In genomic region chr11:120288021-120288420, GRCh38 we compare ENCODE assay signal across 34 cellular contexts. TPM values are rescaled to one million over a fixed set of nuclear protein-coding genes. Genes with fewer than 3 reads are reported as not detected.
"Had no signal": no experiment of that assay in that cellular context is flagged by ENCODE, and none has a peak within 500 bp of the region (broad histone marks: within the 10 kb centered on the region; RNA-seq: fewer than 3 reads in every experiment).

No MANE protein-coding gene starts in this region.

- H3K4me3 Mint-ChIP-seq: activated CD4-positive, alpha-beta memory T cell treated with anti-CD3 and anti-CD28 coated beads, Interleukin-2, amount 10 ng/mL, durations not matched to agents 7 days and 5 days; activated CD4-positive, alpha-beta T cell treated with anti-CD3 and anti-CD28 coated beads, Interleukin-2, amount 10 ng/mL, durations not matched to agents 7 days and 5 days; activated naive CD4-positive, alpha-beta T cell treated with anti-CD3 and anti-CD28 coated beads, Interleukin-2, amount 10 ng/mL, durations not matched to agents 7 days and 5 days; activated naive CD8-positive, alpha-beta T cell treated with anti-CD3 and anti-CD28 coated beads, Interleukin-2, amount 10 ng/mL, durations not matched to agents 7 days and 5 days; activated T-cell treated with anti-CD3 and anti-CD28 coated beads, Interleukin-2, amount 50 U/mL, for 24 hours; activated T-cell treated with anti-CD3 and anti-CD28 coated beads, Interleukin-2, amount 50 U/mL, for 72 hours; brain; central memory CD8-positive, alpha-beta T cell; dendritic cell treated with granulocyte-macrophage colony-stimulating factor and Interleukin-4, amounts not matched to agents 40 ng/mL and 50 ng/mL, for 4 days; endodermal cell; T-helper 17 cell; T-helper 2 cell treated with Interferon-gamma antibody and Interleukin-4, amounts not matched to agents 5 μg/mL and 100 μg/mL, for 36 hours had no signal

- H3K27me3 ChIP-seq: ascending aorta, breast epithelium had no signal

- H3K36me3 ChIP-seq: ascending aorta, breast epithelium, esophagus muscularis mucosa, gastroesophageal sphincter, heart right ventricle had no signal

- H3K36me3 Mint-ChIP-seq: activated naive CD4-positive, alpha-beta T cell treated with anti-CD3 and anti-CD28 coated beads, Interleukin-2, amount 10 ng/mL, durations not matched to agents 7 days and 5 days; activated naive CD4-positive, alpha-beta T cell treated with anti-CD3 and anti-CD28 coated beads, Interleukin-2, amount 50 U/mL, for 72 hours; activated naive CD8-positive, alpha-beta T cell treated with anti-CD3 and anti-CD28 coated beads, Interleukin-2, amount 10 ng/mL, durations not matched to agents 7 days and 5 days; brain had no signal

- H3K27ac Mint-ChIP-seq: activated CD4-positive, alpha-beta memory T cell treated with anti-CD3 and anti-CD28 coated beads, Interleukin-2, amount 10 ng/mL, durations not matched to agents 7 days and 5 days; activated CD4-positive, alpha-beta T cell treated with anti-CD3 and anti-CD28 coated beads, Interleukin-2, amount 10 ng/mL, durations not matched to agents 7 days and 5 days; activated naive CD4-positive, alpha-beta T cell treated with anti-CD3 and anti-CD28 coated beads, Interleukin-2, amount 10 ng/mL, durations not matched to agents 7 days and 5 days; activated naive CD4-positive, alpha-beta T cell treated with anti-CD3 and anti-CD28 coated beads, Interleukin-2, amount 50 U/mL, for 72 hours; activated naive CD8-positive, alpha-beta T cell treated with anti-CD3 and anti-CD28 coated beads, Interleukin-2, amount 10 ng/mL, durations not matched to agents 7 days and 5 days; activated T-cell treated with anti-CD3 and anti-CD28 coated beads, Interleukin-2, amount 50 U/mL, for 24 hours; activated T-cell treated with anti-CD3 and anti-CD28 coated beads, Interleukin-2, amount 50 U/mL, for 72 hours; brain; dendritic cell treated with granulocyte-macrophage colony-stimulating factor and Interleukin-4, amounts not matched to agents 40 ng/mL and 50 ng/mL, for 4 days; endodermal cell; T-helper 17 cell; T-helper 2 cell treated with Interferon-gamma antibody and Interleukin-4, amounts not matched to agents 5 μg/mL and 100 μg/mL, for 36 hours had no signal

- H3K4me1 ChIP-seq: ascending aorta, breast epithelium, esophagus muscularis mucosa, gastroesophageal sphincter, heart right ventricle had no signal

- H3K9me3 Mint-ChIP-seq: activated CD4-positive, alpha-beta memory T cell treated with anti-CD3 and anti-CD28 coated beads, Interleukin-2, amount 10 ng/mL, durations not matched to agents 7 days and 5 days; activated CD4-positive, alpha-beta T cell treated with anti-CD3 and anti-CD28 coated beads, Interleukin-2, amount 10 ng/mL, durations not matched to agents 7 days and 5 days; activated naive CD4-positive, alpha-beta T cell treated with anti-CD3 and anti-CD28 coated beads, Interleukin-2, amount 10 ng/mL, durations not matched to agents 7 days and 5 days; activated naive CD4-positive, alpha-beta T cell treated with anti-CD3 and anti-CD28 coated beads, Interleukin-2, amount 50 U/mL, for 72 hours; activated naive CD8-positive, alpha-beta T cell treated with anti-CD3 and anti-CD28 coated beads, Interleukin-2, amount 10 ng/mL, durations not matched to agents 7 days and 5 days; activated T-cell treated with anti-CD3 and anti-CD28 coated beads, Interleukin-2, amount 50 U/mL, for 24 hours; activated T-cell treated with anti-CD3 and anti-CD28 coated beads, Interleukin-2, amount 50 U/mL, for 72 hours; brain; central memory CD8-positive, alpha-beta T cell; dendritic cell treated with granulocyte-macrophage colony-stimulating factor and Interleukin-4, amounts not matched to agents 40 ng/mL and 50 ng/mL, for 4 days; endodermal cell; T-helper 2 cell treated with Interferon-gamma antibody and Interleukin-4, amounts not matched to agents 5 μg/mL and 100 μg/mL, for 36 hours had no signal

- H3K4me1 Mint-ChIP-seq: activated CD4-positive, alpha-beta memory T cell treated with anti-CD3 and anti-CD28 coated beads, Interleukin-2, amount 10 ng/mL, durations not matched to agents 7 days and 5 days; activated CD4-positive, alpha-beta T cell treated with anti-CD3 and anti-CD28 coated beads, Interleukin-2, amount 10 ng/mL, durations not matched to agents 7 days and 5 days; activated naive CD4-positive, alpha-beta T cell treated with anti-CD3 and anti-CD28 coated beads, Interleukin-2, amount 10 ng/mL, durations not matched to agents 7 days and 5 days; brain; central memory CD8-positive, alpha-beta T cell; endodermal cell had no signal

- H3K27ac ChIP-seq: ascending aorta, breast epithelium, coronary artery, dorsolateral prefrontal cortex, esophagus muscularis mucosa, gastroesophageal sphincter, heart right ventricle had no signal

- H3K4me3 ChIP-seq: ascending aorta, breast epithelium, coronary artery, dorsolateral prefrontal cortex, esophagus muscularis mucosa, gastroesophageal sphincter, heart right ventricle had no signal

- H3K9me3 ChIP-seq: ascending aorta, breast epithelium, esophagus muscularis mucosa, gastroesophageal sphincter, heart right ventricle had no signal

- ATAC-seq: activated naive CD4-positive, alpha-beta T cell treated with anti-CD3 and anti-CD28 coated beads, Interleukin-2, amount 50 U/mL, for 72 hours; activated T-cell treated with anti-CD3 and anti-CD28 coated beads, Interleukin-2, amount 50 U/mL, for 72 hours; gastroesophageal sphincter; heart right ventricle; T-helper 17 cell had no signal

- DNase-seq: activated CD4-positive, alpha-beta memory T cell treated with anti-CD3 and anti-CD28 coated beads, Interleukin-2, amount 10 ng/mL, durations not matched to agents 7 days and 5 days; activated CD4-positive, alpha-beta T cell treated with anti-CD3 and anti-CD28 coated beads for 1 hour; activated CD4-positive, alpha-beta T cell treated with anti-CD3 and anti-CD28 coated beads for 4 hours; activated CD4-positive, alpha-beta T cell treated with anti-CD3 and anti-CD28 coated beads, Interleukin-2, amount 10 ng/mL, durations not matched to agents 7 days and 5 days; activated CD4-positive, alpha-beta T cell treated with anti-CD3 and anti-CD28 coated beads, Interleukin-2, amount 50 U/mL, for 4 hours; activated CD8-positive, alpha-beta memory T cell treated with anti-CD3 and anti-CD28 coated beads, Interleukin-2, amount 50 U/mL, for 48 hours; activated gamma-delta T cell; activated naive CD4-positive, alpha-beta T cell; activated naive CD4-positive, alpha-beta T cell treated with anti-CD3 and anti-CD28 coated beads, Interleukin-2, amount 10 ng/mL, durations not matched to agents 7 days and 5 days; activated naive CD8-positive, alpha-beta T cell treated with anti-CD3 and anti-CD28 coated beads, Interleukin-2, amount 10 ng/mL, durations not matched to agents 7 days and 5 days; activated T-cell treated with anti-CD3 and anti-CD28 coated beads for 4 hours; activated T-cell treated with anti-CD3 and anti-CD28 coated beads, Interleukin-2, amount 50 U/mL, for 24 hours; activated T-cell treated with anti-CD3 and anti-CD28 coated beads, Interleukin-2, amount 50 U/mL, for 72 hours; dorsolateral prefrontal cortex; effector memory CD4-positive, alpha-beta T cell; endodermal cell; erythroblast; foreskin melanocyte; heart right ventricle; T-helper 1 cell; T-helper 17 cell; T1000 had no signal

RNA-seq across cellular contexts. Expression of gene POU2F3, which starts 48.1 kb away (rescaled TPM):
- total RNA-seq: activated CD4-positive, alpha-beta memory T cell treated with anti-CD3 and anti-CD28 coated beads, Interleukin-2, amount 10 ng/mL, durations not matched to agents 7 days and 5 days; activated CD4-positive, alpha-beta T cell treated with anti-CD3 and anti-CD28 coated beads, Interleukin-2, amount 10 ng/mL, durations not matched to agents 7 days and 5 days; activated naive CD4-positive, alpha-beta T cell treated with anti-CD3 and anti-CD28 coated beads, Interleukin-2, amount 50 U/mL, for 72 hours; activated naive CD8-positive, alpha-beta T cell treated with anti-CD3 and anti-CD28 coated beads, Interleukin-2, amount 10 ng/mL, durations not matched to agents 7 days and 5 days; ascending aorta; cardiac septum; esophagus muscularis mucosa; glomerular endothelial cell; T-helper 17 cell had no signal
